ENCODE assay signal across 13 cellular contexts in genomic region chr16:2773188-2773968, GRCh38. TPM values are rescaled to one million over a fixed set of nuclear protein-coding genes. Genes with fewer than 3 reads are reported as not detected.
DNase-seq lines count a peak whose midpoint lies in the region; ATAC-seq, FAIRE-seq and TF ChIP-seq lines count a peak whose summit lies in the region.
"Had no signal": no experiment of that assay in that cellular context is flagged by ENCODE, and none has a peak within 500 bp of the region (broad histone marks: within the 10 kb centered on the region; RNA-seq: fewer than 3 reads in every experiment).

No MANE protein-coding gene starts in this region.

- peaks cover 13 to 21% (median 16%) of the 10 kb centered on the region in 3 donors for H3K4me1 Mint-ChIP-seq in IgD-negative memory B cell
- peaks cover 83% of the 10 kb centered on the region for H3K4me1 Mint-ChIP-seq in dendritic cell treated with granulocyte-macrophage colony-stimulating factor and Interleukin-4, amounts not matched to agents 40 ng/mL and 50 ng/mL, for 4 days (ENCODE audit: low read depth)

- peaks cover 26% of the 10 kb centered on the region for H3K4me1 ChIP-seq in psoas muscle

- no peaks in the 10 kb centered on the region for H3K27me3 Mint-ChIP-seq in IgD-negative memory B cell
- H3K27me3 Mint-ChIP-seq in dendritic cell treated with granulocyte-macrophage colony-stimulating factor and Interleukin-4, amounts not matched to agents 40 ng/mL and 50 ng/mL, for 4 days: no peaks in the 10 kb centered on the region

- DNase-seq in EH (ENCODE audit: low read depth) (peak; percentile 55), psoas muscle (no peak), frontal cortex (ENCODE audit: low spot score in 2 of 2) (no peak)
- DNase-seq in stimulated activated CD4-positive, alpha-beta T cell treated with anti-CD3 and anti-CD28 coated beads, Interleukin-1b, Interleukin-23, amount 100 ng/mL, for 48 hours: no peak
- DNase-seq: activated T-cell treated with anti-CD3 and anti-CD28 coated beads, Interleukin-2, amount 50 U/mL, for 48 hours; central memory CD4-positive, alpha-beta T cell; occipital lobe; stimulated activated naive CD8-positive, alpha-beta T cell treated with anti-CD3 and anti-CD28 coated beads, Interleukin-15, Interleukin-2, amounts not matched to agents 100 U/mL and 50 U/mL, for 24 hours had no signal

- no peaks in the 10 kb centered on the region for H3K9me3 ChIP-seq in psoas muscle

- H3K36me3 Mint-ChIP-seq in IgD-negative memory B cell: peaks cover 2% of the 10 kb centered on the region
- H3K36me3 Mint-ChIP-seq in dendritic cell treated with granulocyte-macrophage colony-stimulating factor and Interleukin-4, amounts not matched to agents 40 ng/mL and 50 ng/mL, for 4 days (ENCODE audit: low read depth): peaks cover 95% of the 10 kb centered on the region

- no peak for FAIRE-seq in frontal cortex (lab: Jason Lieb, UNC)
- FAIRE-seq: keratinocyte, TTC549 had no signal

- ATAC-seq in psoas muscle (no peak), HG03457 (IDR thresholded peaks at IDR 0.05; ENCODE audit: unreplicated experiment) (no peak)
- ATAC-seq: stimulated activated naive CD8-positive, alpha-beta T cell treated with anti-CD3 and anti-CD28 coated beads, Interleukin-15, Interleukin-2, amounts not matched to agents 100 U/mL and 50 U/mL, for 24 hours had no signal

- H3K4me3 Mint-ChIP-seq in IgD-negative memory B cell: peak overlapping the region in 1 of 4 donors; percentile 95
- no peak overlapping the region for H3K4me3 Mint-ChIP-seq in dendritic cell treated with granulocyte-macrophage colony-stimulating factor and Interleukin-4, amounts not matched to agents 40 ng/mL and 50 ng/mL, for 4 days

- no peaks in the 10 kb centered on the region for H3K27me3 ChIP-seq in psoas muscle (ENCODE audit: insufficient read depth in 3 of 3, low read length in 2 of 3)

- TF ChIP-seq CTCF in psoas muscle (IDR thresholded peaks at IDR 0.05): no peak

- intact Hi-C loops in dendritic cell treated with granulocyte-macrophage colony-stimulating factor and Interleukin-4, amounts not matched to agents 40 ng/mL and 50 ng/mL, for 4 days (cut with micrococcal nuclease): no loop called here
- intact Hi-C loops in psoas muscle (cut with DNase I): no loop called here

- H3K9me3 Mint-ChIP-seq in IgD-negative memory B cell: no peaks in the 10 kb centered on the region
- no peaks in the 10 kb centered on the region for H3K9me3 Mint-ChIP-seq in dendritic cell treated with granulocyte-macrophage colony-stimulating factor and Interleukin-4, amounts not matched to agents 40 ng/mL and 50 ng/mL, for 4 days

- WGBS in psoas muscle, 3 donors: 71 to 80% (median 80%) methylated on average over 12 of the region's 12 CpGs

- peak overlapping the region; percentile 13 for H3K27ac ChIP-seq in psoas muscle

- peak overlapping the region in 2 of 3 donors; percentile 65 to 97 for H3K27ac Mint-ChIP-seq in IgD-negative memory B cell
- H3K27ac Mint-ChIP-seq in dendritic cell treated with granulocyte-macrophage colony-stimulating factor and Interleukin-4, amounts not matched to agents 40 ng/mL and 50 ng/mL, for 4 days: peak overlapping the region; percentile 26

- H3K4me3 ChIP-seq in psoas muscle: no peak overlapping the region

- peaks cover 8 to 67% of the 10 kb centered on the region in 2 donors for H3K36me3 ChIP-seq in psoas muscle (ENCODE audit: insufficient read depth in 1 of 2, low read depth in 1 of 2)

RNA-seq across cellular contexts. Expression of gene ELOB, which starts 3.7 kb away (rescaled TPM):
- polyA plus RNA-seq in IgD-negative memory B cell (262 TPM), psoas muscle (100 to 1,000 TPM; 344 to 660 (median 388) TPM)
- total RNA-seq in psoas muscle (100 to 1,000 TPM; 226 to 317 (median 296) TPM), frontal cortex (128 TPM)

RNA-seq across cellular contexts. Expression of gene PRSS33, which starts 14.0 kb away (rescaled TPM):
- polyA plus RNA-seq in IgD-negative memory B cell (not detected), psoas muscle (not detected)
- total RNA-seq in psoas muscle (not detected), frontal cortex (not detected)
- total RNA-seq: occipital lobe had no signal
- polyA plus RNA-seq: keratinocyte had no signal

RNA-seq across cellular contexts. Expression of gene SRRM2, which starts 20.9 kb away (rescaled TPM):
- polyA plus RNA-seq in IgD-negative memory B cell (159 TPM), psoas muscle (100 to 1,000 TPM; 183 to 226 (median 216) TPM)
- total RNA-seq in psoas muscle (100 to 1,000 TPM; 277 to 413 (median 316) TPM), frontal cortex (40.8 TPM)

RNA-seq across cellular contexts. Expression of gene PRSS41, which starts 24.9 kb away (rescaled TPM):
- not detected for polyA plus RNA-seq in IgD-negative memory B cell
- not detected for total RNA-seq in psoas muscle
- not detected for polyA plus RNA-seq in psoas muscle
- total RNA-seq in frontal cortex: not detected
- total RNA-seq: occipital lobe had no signal
- polyA plus RNA-seq: keratinocyte had no signal

RNA-seq across cellular contexts. Expression of gene PRSS21, which starts 43.7 kb away (rescaled TPM):
- 10.4 TPM for polyA plus RNA-seq in IgD-negative memory B cell
- total RNA-seq in psoas muscle: not detected
- under 1 TPM; 0.05 to 0.20 (median 0.10) TPM for polyA plus RNA-seq in psoas muscle
- not detected for total RNA-seq in frontal cortex
- total RNA-seq: occipital lobe had no signal
